ENCODE assay signal across 21 cellular contexts in genomic region chr15:51714162-51714561, GRCh38. TPM values are rescaled to one million over a fixed set of nuclear protein-coding genes. Genes with fewer than 3 reads are reported as not detected.
DNase-seq lines count a peak whose midpoint lies in the region; ATAC-seq and TF ChIP-seq lines count a peak whose summit lies in the region.
"Had no signal": no experiment of that assay in that cellular context is flagged by ENCODE, and none has a peak within 500 bp of the region (broad histone marks: within the 10 kb centered on the region; RNA-seq: fewer than 3 reads in every experiment).

No MANE protein-coding gene starts in this region.

- H3K4me1 Mint-ChIP-seq in activated T-helper 17 cell treated with anti-CD3 and anti-CD28 coated beads, Interleukin-2, amount 50 U/mL, for 72 hours = no peaks in the 10 kb centered on the region
- H3K4me1 Mint-ChIP-seq in glutamatergic neuron (ENCODE audit: low read depth, unreplicated experiment) = peaks cover 11% of the 10 kb centered on the region

- no peak overlapping the region for H3K4me3 Mint-ChIP-seq in activated T-helper 17 cell treated with anti-CD3 and anti-CD28 coated beads, Interleukin-2, amount 50 U/mL, for 72 hours
- no peak overlapping the region for H3K4me3 Mint-ChIP-seq in glutamatergic neuron (ENCODE audit: unreplicated experiment)
- H3K4me3 Mint-ChIP-seq: CD14-positive monocyte; CD4-positive, alpha-beta T cell; CD8-positive, alpha-beta memory T cell had no signal

- H3K9me3 Mint-ChIP-seq in activated T-helper 17 cell treated with anti-CD3 and anti-CD28 coated beads, Interleukin-2, amount 50 U/mL, for 72 hours = no peaks in the 10 kb centered on the region
- H3K9me3 Mint-ChIP-seq in glutamatergic neuron (ENCODE audit: unreplicated experiment) = peaks cover 10% of the 10 kb centered on the region
- H3K9me3 Mint-ChIP-seq: CD4-positive, alpha-beta T cell; CD8-positive, alpha-beta memory T cell had no signal

- peak; percentile 60 for DNase-seq in NCI-H524 treated with DMSO at 0.1 percent for 48 hours (lab: John Stamatoyannopoulos, UW)
- peak; percentile 72 for DNase-seq in SK-N-DZ (ENCODE audit: low spot score)
- no peak for DNase-seq in glutamatergic neuron
- no peak for DNase-seq in HEK293T (ENCODE audit: extremely low spot score)
- no peak for DNase-seq in NK-92 treated with Interleukin-12 subunit alpha and Interleukin-12 subunit beta, amount 100 ng/mL, for 24 hours (lab: John Stamatoyannopoulos, UW)
- DNase-seq: 8988T; ACHN; AML-193; BE2C; CD4-positive, alpha-beta T cell; CD8-positive, alpha-beta memory T cell; DMS 273 treated with DMSO at 0.1 percent for 48 hours; DMS79; EL; GDM1; GOT3 had no signal

- TF ChIP-seq CTCF in glutamatergic neuron (IDR thresholded peaks at IDR 0.05; ENCODE audit: partially characterized antibody, unreplicated experiment) = no peak

- H3K36me3 Mint-ChIP-seq in activated T-helper 17 cell treated with anti-CD3 and anti-CD28 coated beads, Interleukin-2, amount 50 U/mL, for 72 hours (ENCODE audit: low read depth) = no peaks in the 10 kb centered on the region
- peaks cover 16% of the 10 kb centered on the region for H3K36me3 Mint-ChIP-seq in glutamatergic neuron (ENCODE audit: unreplicated experiment)

- peak overlapping the region; percentile 26 for H3K27ac Mint-ChIP-seq in activated T-helper 17 cell treated with anti-CD3 and anti-CD28 coated beads, Interleukin-2, amount 50 U/mL, for 72 hours
- peak overlapping the region; percentile 1 for H3K27ac Mint-ChIP-seq in glutamatergic neuron (ENCODE audit: unreplicated experiment)
- H3K27ac Mint-ChIP-seq: CD14-positive monocyte; CD4-positive, alpha-beta T cell had no signal

- no peaks in the 10 kb centered on the region for H3K27me3 Mint-ChIP-seq in activated T-helper 17 cell treated with anti-CD3 and anti-CD28 coated beads, Interleukin-2, amount 50 U/mL, for 72 hours
- H3K27me3 Mint-ChIP-seq in glutamatergic neuron (ENCODE audit: unreplicated experiment) = peaks cover 2% of the 10 kb centered on the region
- H3K27me3 Mint-ChIP-seq: CD4-positive, alpha-beta T cell; CD8-positive, alpha-beta memory T cell had no signal

- CTCF ChIA-PET in HEK293T (lab: Yijun Ruan, JAX) = no interaction called here

- POLR2A ChIA-PET in HEK293T (lab: Yijun Ruan, JAX) = no interaction called here

- ATAC-seq in activated T-helper 17 cell treated with anti-CD3 and anti-CD28 coated beads, Interleukin-2, amount 50 U/mL, for 72 hours (replicated peaks) = no peak
- no peak for ATAC-seq in HG03354 (IDR thresholded peaks at IDR 0.05; ENCODE audit: poor library complexity, severe bottlenecking, unreplicated experiment)
- ATAC-seq: A549, GM12878 had no signal

TF ChIP-seq in HEK293T, 16 proteins besides CTCF, POLR2A, EP300 and RAD21:
- TF ChIP-seq FOXK2 (IDR thresholded peaks at IDR 0.05) (no peak), ELF4 (IDR thresholded peaks at IDR 0.05) (no peak), LEF1 (IDR thresholded peaks at IDR 0.05; ENCODE audit: borderline replicate concordance) (no peak), FOXA1 (IDR thresholded peaks at IDR 0.05) (no peak), L3MBTL2 (conservative IDR thresholded peaks at IDR 0.05) (no peak), TARDBP (IDR thresholded peaks at IDR 0.05) (no peak)

RNA-seq across cellular contexts. Expression of gene LYSMD2, which starts 23.3 kb away (rescaled TPM):
- polyA plus RNA-seq in SK-N-DZ (2014; cell fraction: cytosol; rRNA removed) = 5.2 and 7.9 TPM in 2 replicates
- polyA plus RNA-seq in SK-N-DZ (2014; cell fraction: nucleus; rRNA removed) = 2.2 and 7.2 TPM in 2 replicates
- 10 to 100 TPM; 10.9 to 16.2 TPM for total RNA-seq in activated T-helper 17 cell treated with anti-CD3 and anti-CD28 coated beads, Interleukin-2, amount 50 U/mL, for 72 hours
- total RNA-seq in glutamatergic neuron (ENCODE audit: unreplicated experiment) = 0.78 TPM

RNA-seq across cellular contexts. Expression of gene SCG3, which starts 32.9 kb away (rescaled TPM):
- polyA plus RNA-seq in SK-N-DZ (2014; cell fraction: cytosol; rRNA removed) = 24.3 and 24.4 TPM in 2 replicates
- 9.9 and 14.3 TPM in 2 replicates for polyA plus RNA-seq in SK-N-DZ (2014; cell fraction: nucleus; rRNA removed)
- not detected for total RNA-seq in activated T-helper 17 cell treated with anti-CD3 and anti-CD28 coated beads, Interleukin-2, amount 50 U/mL, for 72 hours
- total RNA-seq in glutamatergic neuron (ENCODE audit: unreplicated experiment) = 219 TPM
- total RNA-seq: CD4-positive, alpha-beta T cell; CD8-positive, alpha-beta memory T cell; GM12878 had no signal
- polyA plus RNA-seq: CD14-positive monocyte; CD8-positive, alpha-beta memory T cell had no signal

RNA-seq across cellular contexts. Expression of gene TMOD2, which starts 37.2 kb away (rescaled TPM):
- polyA plus RNA-seq in SK-N-DZ (2014; cell fraction: cytosol; rRNA removed) = 23.9 and 28.0 TPM in 2 replicates
- polyA plus RNA-seq in SK-N-DZ (2014; cell fraction: nucleus; rRNA removed) = 16.2 and 25.5 TPM in 2 replicates
- total RNA-seq in activated T-helper 17 cell treated with anti-CD3 and anti-CD28 coated beads, Interleukin-2, amount 50 U/mL, for 72 hours = 1 to 10 TPM; 2.8 to 3.8 TPM
- total RNA-seq in glutamatergic neuron (ENCODE audit: unreplicated experiment) = 75.0 TPM

Comparison
In these comparisons a context has a peak if more than half of its experiments do, and no peak if none do; other contexts are left out.
1. DNase-seq: peak in NCI-H524 treated with DMSO at 0.1 percent for 48 hours (single experiment) and SK-N-DZ (single experiment); none in glutamatergic neuron (single experiment), HEK293T (single experiment) and NK-92 treated with Interleukin-12 subunit alpha and Interleukin-12 subunit beta, amount 100 ng/mL, for 24 hours (single experiment).
2. RNA of gene SCG3, which starts 32.9 kb away (total RNA-seq): 219 TPM in glutamatergic neuron (single experiment); not detected in activated T-helper 17 cell treated with anti-CD3 and anti-CD28 coated beads, Interleukin-2, amount 50 U/mL, for 72 hours; every median in the first group is over 100 times any median in the second.
3. RNA of gene TMOD2, which starts 37.2 kb away (total RNA-seq): 75.0 TPM in glutamatergic neuron (single experiment); 2.8 to 3.8 TPM in activated T-helper 17 cell treated with anti-CD3 and anti-CD28 coated beads, Interleukin-2, amount 50 U/mL, for 72 hours; every median in the first group is over 10 times any median in the second.